28 cellular contexts compared by ENCODE assay signal in genomic region chr4:161287678-161288352, GRCh38.
DNase-seq lines count a peak whose midpoint lies in the region; ATAC-seq and TF ChIP-seq lines count a peak whose summit lies in the region.
"Had no signal": no experiment of that assay in that cellular context is flagged by ENCODE, and none has a peak within 500 bp of the region (broad histone marks: within the 10 kb centered on the region; RNA-seq: fewer than 3 reads in every experiment).

No MANE protein-coding gene starts in this region.

- no peak overlapping the region for H3K4me3 Mint-ChIP-seq in T-helper 2 cell treated with Interferon-gamma antibody and Interleukin-4, amounts not matched to agents 5 μg/mL and 100 μg/mL, for 36 hours
- H3K4me3 Mint-ChIP-seq: activated CD8-positive, alpha-beta memory T cell treated with anti-CD3 and anti-CD28 coated beads, Interleukin-2, amount 10 ng/mL, durations not matched to agents 7 days and 5 days; activated naive CD8-positive, alpha-beta T cell treated with anti-CD3 and anti-CD28 coated beads, Interleukin-2, amount 50 U/mL, for 24 hours; CD4-positive, alpha-beta T cell; naive thymus-derived CD8-positive, alpha-beta T cell; WTC11 had no signal

- no peaks in the 10 kb centered on the region for H3K4me1 ChIP-seq in PC-9 (replicated peaks; ENCODE audit: insufficient read depth)
- H3K4me1 ChIP-seq: HAP-1, lower lobe of right lung, stomach, thyroid gland had no signal

- H3K27me3 ChIP-seq in PC-9 (ENCODE audit: insufficient read depth, low read depth): no peaks in the 10 kb centered on the region
- H3K27me3 ChIP-seq: stomach, thyroid gland had no signal

- POLR2A ChIA-PET in PC-9 (lab: Charles Lee; ENCODE audit: unreplicated experiment): no interaction called here

- no peaks in the 10 kb centered on the region for H3K4me1 Mint-ChIP-seq in T-helper 2 cell treated with Interferon-gamma antibody and Interleukin-4, amounts not matched to agents 5 μg/mL and 100 μg/mL, for 36 hours (ENCODE audit: low read depth)
- H3K4me1 Mint-ChIP-seq: activated CD8-positive, alpha-beta memory T cell treated with anti-CD3 and anti-CD28 coated beads, Interleukin-2, amount 10 ng/mL, durations not matched to agents 7 days and 5 days; activated naive CD8-positive, alpha-beta T cell treated with anti-CD3 and anti-CD28 coated beads, Interleukin-2, amount 50 U/mL, for 24 hours; naive thymus-derived CD8-positive, alpha-beta T cell; WTC11 had no signal

- no peak overlapping the region for H3K27ac Mint-ChIP-seq in T-helper 2 cell treated with Interferon-gamma antibody and Interleukin-4, amounts not matched to agents 5 μg/mL and 100 μg/mL, for 36 hours
- H3K27ac Mint-ChIP-seq: activated CD8-positive, alpha-beta memory T cell treated with anti-CD3 and anti-CD28 coated beads, Interleukin-2, amount 10 ng/mL, durations not matched to agents 7 days and 5 days; activated naive CD8-positive, alpha-beta T cell treated with anti-CD3 and anti-CD28 coated beads, Interleukin-2, amount 50 U/mL, for 24 hours; CD4-positive, alpha-beta T cell; naive thymus-derived CD8-positive, alpha-beta T cell; WTC11 had no signal

- H3K27ac ChIP-seq in PC-9: no peak overlapping the region
- H3K27ac ChIP-seq: lower lobe of right lung, stomach, thyroid gland had no signal

- H2AFZ ChIP-seq in PC-9: no peak overlapping the region

- TF ChIP-seq CTCF in GM13976 (IDR thresholded peaks at IDR 0.05; ENCODE audit: borderline replicate concordance, control extremely low read depth, extremely low read depth, insufficient read depth, missing control alignments) (no peak), PC-9 (conservative IDR thresholded peaks at IDR 0.05) (no peak)

- H3K9me3 Mint-ChIP-seq in T-helper 2 cell treated with Interferon-gamma antibody and Interleukin-4, amounts not matched to agents 5 μg/mL and 100 μg/mL, for 36 hours: peaks cover 35% of the 10 kb centered on the region

- no peaks in the 10 kb centered on the region for H3K36me3 Mint-ChIP-seq in T-helper 2 cell treated with Interferon-gamma antibody and Interleukin-4, amounts not matched to agents 5 μg/mL and 100 μg/mL, for 36 hours (ENCODE audit: low read depth)
- H3K36me3 Mint-ChIP-seq: activated CD8-positive, alpha-beta memory T cell treated with anti-CD3 and anti-CD28 coated beads, Interleukin-2, amount 10 ng/mL, durations not matched to agents 7 days and 5 days had no signal

- CTCF ChIA-PET in PC-9 (lab: Charles Lee): no interaction called here

- ATAC-seq in GM19035 (IDR thresholded peaks at IDR 0.05; ENCODE audit: unreplicated experiment) (peak; percentile 58), HG02759 (IDR thresholded peaks at IDR 0.05; ENCODE audit: unreplicated experiment) (peak; percentile 90), HG03432 (IDR thresholded peaks at IDR 0.05; ENCODE audit: unreplicated experiment) (peak; percentile 98)
- ATAC-seq: activated CD8-positive, alpha-beta memory T cell treated with anti-CD3 and anti-CD28 coated beads, Interleukin-2, amount 10 ng/mL, durations not matched to agents 7 days and 5 days; activated naive CD8-positive, alpha-beta T cell treated with anti-CD3 and anti-CD28 coated beads, Interleukin-2, amount 50 U/mL, for 24 hours; lower lobe of right lung; naive thymus-derived CD8-positive, alpha-beta T cell; Panc1; WTC11 had no signal

- intact Hi-C loops in PC-9 (cut with micrococcal nuclease; ENCODE audit: unreplicated experiment): no loop called here

- H3K27me3 Mint-ChIP-seq in T-helper 2 cell treated with Interferon-gamma antibody and Interleukin-4, amounts not matched to agents 5 μg/mL and 100 μg/mL, for 36 hours (ENCODE audit: low read depth): no peaks in the 10 kb centered on the region
- H3K27me3 Mint-ChIP-seq: activated CD8-positive, alpha-beta memory T cell treated with anti-CD3 and anti-CD28 coated beads, Interleukin-2, amount 10 ng/mL, durations not matched to agents 7 days and 5 days; activated naive CD8-positive, alpha-beta T cell treated with anti-CD3 and anti-CD28 coated beads, Interleukin-2, amount 50 U/mL, for 24 hours; CD4-positive, alpha-beta T cell; naive thymus-derived CD8-positive, alpha-beta T cell had no signal

- no peaks in the 10 kb centered on the region for H3K9me2 ChIP-seq in PC-9 (ENCODE audit: insufficient read depth)

- no peaks in the 10 kb centered on the region for H4K20me1 ChIP-seq in PC-9 (ENCODE audit: insufficient read depth)

- no TSS peak for BruUV-seq in PC-9 (replicated peaks; lab: Mats Ljungman, UMichigan)

- no peaks in the 10 kb centered on the region for H3K36me3 ChIP-seq in PC-9 (ENCODE audit: low read depth)
- H3K36me3 ChIP-seq: HAP-1, lower lobe of right lung, stomach, thyroid gland had no signal

- no peak overlapping the region for H3K4me2 ChIP-seq in PC-9

- H3K4me3 ChIP-seq in PC-9: no peak overlapping the region
- H3K4me3 ChIP-seq: HAP-1, lower lobe of right lung, stomach, thyroid gland had no signal

- no peaks in the 10 kb centered on the region for H3K9me3 ChIP-seq in PC-9 (ENCODE audit: insufficient read depth, low read depth)
- H3K9me3 ChIP-seq: HAP-1, thyroid gland had no signal

- no peaks in the 10 kb centered on the region for H3K79me2 ChIP-seq in PC-9 (ENCODE audit: low read depth)

- in situ Hi-C loops in GM13976 (cut with MboI; ENCODE audit: low sequenced_read_pairs, unreplicated experiment): no loop called here

- no peaks in the 10 kb centered on the region for H3F3A ChIP-seq in PC-9 (ENCODE audit: insufficient read depth, low read depth)

- DNase-seq in GM13976 (ENCODE audit: low spot score): peak; percentile 30
- no peak for DNase-seq in PC-9
- DNase-seq in T-helper 2 cell treated with Interferon-gamma antibody and Interleukin-4, amounts not matched to agents 5 μg/mL and 100 μg/mL, for 36 hours (ENCODE audit: low spot score): no peak
- no peak for DNase-seq in NCI-H345 (lab: John Stamatoyannopoulos, UW)
- no peak for DNase-seq in stimulated activated CD4-positive, alpha-beta T cell treated with anti-CD3 and anti-CD28 coated beads, Interleukin-15, amount 100 ng/mL, for 24 hours
- DNase-seq: activated CD8-positive, alpha-beta memory T cell treated with anti-CD3 and anti-CD28 coated beads, Interleukin-2, amount 10 ng/mL, durations not matched to agents 7 days and 5 days; activated naive CD8-positive, alpha-beta T cell treated with anti-CD3 and anti-CD28 coated beads, Interleukin-2, amount 50 U/mL, for 24 hours; activated T-cell treated with anti-CD3 and anti-CD28 coated beads, Interleukin-2, amount 50 U/mL, for 48 hours; AML-193; CD4-positive, alpha-beta T cell; central memory CD4-positive, alpha-beta T cell; foreskin fibroblast; lower lobe of right lung; naive thymus-derived CD8-positive, alpha-beta T cell; NCI-H1694 treated with DMSO at 0.1 percent for 48 hours; NCI-H2171; NCI-H524; NK-92 treated with Interleukin-12 subunit alpha and Interleukin-12 subunit beta, amount 100 ng/mL, for 24 hours; occipital lobe; SIG-M5; stomach; thyroid gland had no signal
